ENCODE assay signal across 16 cellular contexts in the genomic region with DNA sequence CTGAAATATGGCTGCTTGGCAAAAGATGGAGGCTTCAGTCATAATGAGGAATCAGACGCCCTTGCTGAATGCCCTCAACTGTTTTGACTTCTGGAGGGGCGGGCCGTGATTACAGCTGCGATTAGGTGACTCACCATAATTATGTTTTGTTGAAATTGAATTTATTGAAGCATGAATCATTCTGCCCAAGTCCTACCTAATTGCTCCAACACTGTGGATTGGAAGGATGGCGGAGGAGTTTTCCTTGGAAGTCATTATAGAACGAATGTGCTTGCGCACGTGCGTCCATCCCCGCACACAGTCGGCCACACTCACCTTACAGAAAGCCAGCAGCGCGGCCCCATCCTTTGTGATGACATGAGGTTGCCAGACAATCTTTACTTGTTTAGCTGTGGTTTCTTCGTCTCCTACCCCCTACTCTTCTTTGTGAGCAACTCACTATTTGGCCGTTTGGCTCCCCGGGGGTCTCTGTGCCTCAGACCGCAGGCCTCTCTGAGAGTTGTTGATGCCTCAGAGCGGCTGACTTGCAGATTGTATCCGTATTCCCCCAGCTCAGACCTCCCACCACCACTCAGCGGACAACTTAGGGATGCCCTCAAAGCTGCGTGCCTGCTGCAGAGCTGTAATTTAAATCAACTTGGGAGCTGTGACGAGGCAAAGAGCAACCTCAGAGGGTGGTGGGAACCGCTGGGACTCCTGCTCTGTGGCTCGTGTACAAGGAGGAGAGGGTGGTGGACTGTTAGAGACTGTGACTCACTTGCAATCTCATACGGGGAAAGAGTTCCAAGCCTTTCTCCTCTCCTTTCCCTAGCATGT.
DNase-seq lines count a peak whose midpoint lies in the region; ATAC-seq, FAIRE-seq and TF ChIP-seq lines count a peak whose summit lies in the region.
"Had no signal": no experiment of that assay in that cellular context is flagged by ENCODE, and none has a peak within 500 bp of the region (broad histone marks: within the 10 kb centered on the region; RNA-seq: fewer than 3 reads in every experiment).

No MANE protein-coding gene starts in this region.

- H2AFZ ChIP-seq in SK-N-SH (ENCODE audit: low read depth) = no peak overlapping the region

- TF ChIP-seq CTCF in SK-N-SH (IDR thresholded peaks at IDR 0.05) = no peak

- no peak for DNase-seq in SK-N-SH
- DNase-seq in NCI-H69 (lab: John Stamatoyannopoulos, UW) = peak; percentile 93
- DNase-seq in urothelium cell line (ENCODE audit: low spot score) = peak; percentile 8
- no peak for DNase-seq in naive thymus-derived CD8-positive, alpha-beta T cell
- DNase-seq: activated T-cell treated with anti-CD3 and anti-CD28 coated beads for 4 hours; effector CD8-positive, alpha-beta T cell; EL; midbrain had no signal

- no peaks in the 10 kb centered on the region for H3K4me1 Mint-ChIP-seq in naive thymus-derived CD8-positive, alpha-beta T cell

- H3K36me3 Mint-ChIP-seq in naive thymus-derived CD8-positive, alpha-beta T cell = peaks cover 0 to 7% (median 4%) of the 10 kb centered on the region in 3 donors

- no peaks in the 10 kb centered on the region for H4K20me1 ChIP-seq in SK-N-SH (ENCODE audit: insufficient read depth)

- no peaks in the 10 kb centered on the region for H3K9me2 ChIP-seq in SK-N-SH

- no peaks in the 10 kb centered on the region for H3K79me2 ChIP-seq in SK-N-SH (ENCODE audit: insufficient read depth)

- no peak for FAIRE-seq in urothelium cell line (lab: Jason Lieb, UNC)
- FAIRE-seq: A204.1, GM18507, TTC549 had no signal

- no peak for ATAC-seq in SK-N-SH treated with all-trans-retinoic acid at 6 μM for 48 hours
- peak; percentile 41 for ATAC-seq in esophagus mucosa
- no peak for ATAC-seq in naive thymus-derived CD8-positive, alpha-beta T cell
- no peak for ATAC-seq in GM21576 (IDR thresholded peaks at IDR 0.05; ENCODE audit: unreplicated experiment)
- ATAC-seq in HG02588 (IDR thresholded peaks at IDR 0.05; ENCODE audit: unreplicated experiment) = no peak
- ATAC-seq: Panc1 had no signal

- peaks cover 0 to 6% (median 4%) of the 10 kb centered on the region in 9 donors for H3K9me3 Mint-ChIP-seq in naive thymus-derived CD8-positive, alpha-beta T cell

- no peaks in the 10 kb centered on the region for H3K27me3 ChIP-seq in SK-N-SH (ENCODE audit: insufficient read depth)

- TF ChIP-seq RAD21 in SK-N-SH (IDR thresholded peaks at IDR 0.05; ENCODE audit: low read length) = no peak

- CTCF ChIA-PET in SK-N-SH (lab: Yijun Ruan, JAX) = no interaction called here

- TF ChIP-seq EP300 in SK-N-SH (IDR thresholded peaks at IDR 0.05; ENCODE audit: borderline replicate concordance in 1 of 2, low read depth in 1 of 2, low read length in 1 of 2) = no peak

- POLR2A ChIA-PET in SK-N-SH (lab: Yijun Ruan, JAX) = no interaction called here
- POLR2A ChIA-PET in naive thymus-derived CD8-positive, alpha-beta T cell (lab: Charles Lee) = no interaction called here

- no peak overlapping the region; a peak in 1 of 4 replicates for H3K27ac ChIP-seq in SK-N-SH (ENCODE audit: low read depth in 2 of 2, low read length in 1 of 2)

- peaks cover 0 to 10% (median 2%) of the 10 kb centered on the region in 5 donors for H3K27me3 Mint-ChIP-seq in naive thymus-derived CD8-positive, alpha-beta T cell

- no peak overlapping the region for H3K4me3 ChIP-seq in SK-N-SH (ENCODE audit: low read depth in 2 of 2, low read length in 1 of 2)

- H3K9ac ChIP-seq in SK-N-SH = no peak overlapping the region

- no peaks in the 10 kb centered on the region for H3K36me3 ChIP-seq in SK-N-SH (replicated peaks in 1 of 2; ENCODE audit: control insufficient read depth in 1 of 2, insufficient read depth in 2 of 2, low read length in 1 of 2)

- no peaks in the 10 kb centered on the region for H3K9me3 ChIP-seq in SK-N-SH

- no peak overlapping the region for H3K4me2 ChIP-seq in SK-N-SH

- no peak overlapping the region for H3K27ac Mint-ChIP-seq in naive thymus-derived CD8-positive, alpha-beta T cell

- H3F3A ChIP-seq in SK-N-SH (replicated peaks; ENCODE audit: insufficient read depth) = no peaks in the 10 kb centered on the region

- H3K4me3 Mint-ChIP-seq in naive thymus-derived CD8-positive, alpha-beta T cell = no peak overlapping the region

- H3K4me1 ChIP-seq in SK-N-SH (ENCODE audit: control insufficient read depth in 1 of 2, insufficient read depth in 2 of 2, low read depth in 1 of 2, low read length in 1 of 2) = peaks cover 0 to 3% of the 10 kb centered on the region in 2 experiments; a peak in 1 of 4 replicates

- 71% methylated on average over 25 of the region's 25 CpGs for WGBS in SK-N-SH (ENCODE audit: low lambda C conversion rate)

TF ChIP-seq in SK-N-SH treated with all-trans-retinoic acid at 6 μM for 48 hours, 23 proteins besides CTCF, POLR2A, EP300 and RAD21:
- TF ChIP-seq, protein P1, sequence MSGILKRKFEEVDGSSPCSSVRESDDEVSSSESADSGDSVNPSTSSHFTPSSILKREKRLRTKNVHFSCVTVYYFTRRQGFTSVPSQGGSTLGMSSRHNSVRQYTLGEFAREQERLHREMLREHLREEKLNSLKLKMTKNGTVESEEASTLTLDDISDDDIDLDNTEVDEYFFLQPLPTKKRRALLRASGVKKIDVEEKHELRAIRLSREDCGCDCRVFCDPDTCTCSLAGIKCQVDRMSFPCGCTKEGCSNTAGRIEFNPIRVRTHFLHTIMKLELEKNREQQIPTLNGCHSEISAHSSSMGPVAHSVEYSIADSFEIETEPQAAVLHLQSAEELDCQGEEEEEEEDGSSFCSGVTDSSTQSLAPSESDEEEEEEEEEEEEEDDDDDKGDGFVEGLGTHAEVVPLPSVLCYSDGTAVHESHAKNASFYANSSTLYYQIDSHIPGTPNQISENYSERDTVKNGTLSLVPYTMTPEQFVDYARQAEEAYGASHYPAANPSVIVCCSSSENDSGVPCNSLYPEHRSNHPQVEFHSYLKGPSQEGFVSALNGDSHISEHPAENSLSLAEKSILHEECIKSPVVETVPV (CRISPR knock-in tag; IDR thresholded peaks at IDR 0.05) = no peak
- TF ChIP-seq BACH2 (CRISPR knock-in tag; IDR thresholded peaks at IDR 0.05; ENCODE audit: borderline replicate concordance) (no peak), ZNF70 (CRISPR knock-in tag; IDR thresholded peaks at IDR 0.05) (no peak), ISL1 (CRISPR knock-in tag; IDR thresholded peaks at IDR 0.05) (0 out of 2 replicates have a peak, but pooled peaks have one; percentile 41), ZNF565 (CRISPR knock-in tag; conservative IDR thresholded peaks at IDR 0.05; ENCODE audit: low read depth) (no peak), OSR1 (CRISPR knock-in tag; IDR thresholded peaks at IDR 0.05) (no peak), ARNTL (CRISPR knock-in tag; IDR thresholded peaks at IDR 0.05; ENCODE audit: borderline replicate concordance, low read depth) (no peak), ZC3H10 (CRISPR knock-in tag; IDR thresholded peaks at IDR 0.05) (no peak), ZFP3 (CRISPR knock-in tag; IDR thresholded peaks at IDR 0.05) (peak; percentile 86), PPARA (CRISPR knock-in tag; IDR thresholded peaks at IDR 0.05; ENCODE audit: borderline replicate concordance) (no peak)

TF ChIP-seq in SK-N-SH, 30 proteins besides CTCF, POLR2A, EP300 and RAD21:
- TF ChIP-seq TAF1 (IDR thresholded peaks at IDR 0.05; ENCODE audit: borderline replicate concordance, low read depth, low read length) (no peak), FOXJ3 (CRISPR knock-in tag; IDR thresholded peaks at IDR 0.05) (no peak)
- TF ChIP-seq, protein P2, sequence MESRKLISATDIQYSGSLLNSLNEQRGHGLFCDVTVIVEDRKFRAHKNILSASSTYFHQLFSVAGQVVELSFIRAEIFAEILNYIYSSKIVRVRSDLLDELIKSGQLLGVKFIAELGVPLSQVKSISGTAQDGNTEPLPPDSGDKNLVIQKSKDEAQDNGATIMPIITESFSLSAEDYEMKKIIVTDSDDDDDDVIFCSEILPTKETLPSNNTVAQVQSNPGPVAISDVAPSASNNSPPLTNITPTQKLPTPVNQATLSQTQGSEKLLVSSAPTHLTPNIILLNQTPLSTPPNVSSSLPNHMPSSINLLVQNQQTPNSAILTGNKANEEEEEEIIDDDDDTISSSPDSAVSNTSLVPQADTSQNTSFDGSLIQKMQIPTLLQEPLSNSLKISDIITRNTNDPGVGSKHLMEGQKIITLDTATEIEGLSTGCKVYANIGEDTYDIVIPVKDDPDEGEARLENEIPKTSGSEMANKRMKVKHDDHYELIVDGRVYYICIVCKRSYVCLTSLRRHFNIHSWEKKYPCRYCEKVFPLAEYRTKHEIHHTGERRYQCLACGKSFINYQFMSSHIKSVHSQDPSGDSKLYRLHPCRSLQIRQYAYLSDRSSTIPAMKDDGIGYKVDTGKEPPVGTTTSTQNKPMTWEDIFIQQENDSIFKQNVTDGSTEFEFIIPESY (IDR thresholded peaks at IDR 0.05; ENCODE audit: borderline replicate concordance, low read depth) = no peak

Comparison
In these comparisons a context has a peak if more than half of its experiments do, and no peak if none do; other contexts are left out.
1. DNase-seq: peak in NCI-H69 (single experiment) and urothelium cell line (single experiment); none in SK-N-SH (single experiment) and naive thymus-derived CD8-positive, alpha-beta T cell (0 of 10).